Comparison of ENCODE assay signal across 9 cellular contexts in genomic region chr17:45785373-45786193, GRCh38. TPM values are rescaled to one million over a fixed set of nuclear protein-coding genes. Genes with fewer than 3 reads are reported as not detected.
A peak's percentile ranks its signal among the peaks of the same experiment; 100 is the strongest.
DNase-seq lines count a peak whose midpoint lies in the region; ATAC-seq and TF ChIP-seq lines count a peak whose summit lies in the region.
"Had no signal": no experiment of that assay in that cellular context is flagged by ENCODE, and none has a peak within 500 bp of the region (broad histone marks: within the 10 kb centered on the region; RNA-seq: fewer than 3 reads in every experiment).

No MANE protein-coding gene starts in this region.

- no peaks in the 10 kb centered on the region for H3K79me1 ChIP-seq in trophoblast cell (ENCODE audit: low read length)

- no peak overlapping the region for H2AK5ac ChIP-seq in trophoblast cell (ENCODE audit: low read length)

- no peaks in the 10 kb centered on the region for H3K9me3 Mint-ChIP-seq in Calu3 (ENCODE audit: low read depth, unreplicated experiment)
- H3K9me3 Mint-ChIP-seq: activated T-helper 2 cell treated with anti-CD3 and anti-CD28 coated beads, Interferon-gamma antibody, Interleukin-2, Interleukin-4, amounts not matched to agents 10 μg/mL and 5 μg/mL and 100 μg/mL, durations not matched to agents 14 hours and 24 hours and 36 hours had no signal

- no peak overlapping the region for H4K91ac ChIP-seq in trophoblast cell (ENCODE audit: low read depth, low read length)

- H3K27me3 ChIP-seq in RWPE2 (ENCODE audit: insufficient read depth, poor library complexity, severe bottlenecking) (peaks cover 90% of the 10 kb centered on the region), right atrium auricular region (peaks cover 4 to 7% of the 10 kb centered on the region in 2 donors), trophoblast cell (ENCODE audit: insufficient read depth, low read length) (peaks cover 31% of the 10 kb centered on the region)

- peak overlapping the region; percentile 57 for H2AFZ ChIP-seq in trophoblast cell (ENCODE audit: insufficient read depth, low read length, poor library complexity)

- H3K27ac Mint-ChIP-seq in Calu3 (ENCODE audit: unreplicated experiment) = no peak overlapping the region
- H3K27ac Mint-ChIP-seq: activated T-helper 2 cell treated with anti-CD3 and anti-CD28 coated beads, Interferon-gamma antibody, Interleukin-2, Interleukin-4, amounts not matched to agents 10 μg/mL and 5 μg/mL and 100 μg/mL, durations not matched to agents 14 hours and 24 hours and 36 hours had no signal

- intact Hi-C loops in Calu3 (cut with micrococcal nuclease; ENCODE audit: unreplicated experiment) = no loop called here

- no peak overlapping the region for H2BK12ac ChIP-seq in trophoblast cell (ENCODE audit: low read length)

- TF ChIP-seq CTCF in Calu3 (IDR thresholded peaks at IDR 0.05; ENCODE audit: unreplicated experiment) = no peak
- TF ChIP-seq CTCF in RWPE2 (IDR thresholded peaks at IDR 0.05; ENCODE audit: poor library complexity, severe bottlenecking) = no peak
- no peak for TF ChIP-seq CTCF in right atrium auricular region (IDR thresholded peaks at IDR 0.05)

- CTCF ChIA-PET in Calu3 (lab: Charles Lee) = interaction anchor here (1.0 kb wide), 1 partner anchor 48 kb away, joined by 3 read pairs; no protein-coding TSS in a partner anchor

- H3K4me1 ChIP-seq in RWPE2 (ENCODE audit: insufficient read depth, poor library complexity, severe bottlenecking) = no peaks in the 10 kb centered on the region
- H3K4me1 ChIP-seq in right atrium auricular region = peaks cover 0 to 24% of the 10 kb centered on the region in 2 donors
- peaks cover 10 to 20% of the 10 kb centered on the region in 2 experiments for H3K4me1 ChIP-seq in trophoblast cell (ENCODE audit: control insufficient read depth in 1 of 2, insufficient read depth in 2 of 2, low read length in 2 of 2)

- peaks cover 11% of the 10 kb centered on the region for H3K36me3 Mint-ChIP-seq in Calu3 (ENCODE audit: insufficient read depth, unreplicated experiment)

- peak overlapping the region; percentile 81 for H3K4me2 ChIP-seq in trophoblast cell (ENCODE audit: low read length)

- peaks cover 93% of the 10 kb centered on the region for H3K27me3 Mint-ChIP-seq in Calu3 (ENCODE audit: unreplicated experiment)

- no CpG with 5 or more reads among the region's 40 CpGs for WGBS in trophoblast cell (ENCODE audit: extremely low coverage, insufficient coverage, insufficient read length)

- no peak for DNase-seq in Calu3
- DNase-seq in RWPE2 (ENCODE audit: low spot score) = no peak
- DNase-seq in right atrium auricular region (ENCODE audit: low spot score) = no peak
- no peak for DNase-seq in trophoblast cell
- no peak for DNase-seq in NCI-H345 (lab: John Stamatoyannopoulos, UW)
- no peak for DNase-seq in hepatic stellate cell (ENCODE audit: low spot score)

- ATAC-seq in RWPE2 (ENCODE audit: low read depth) (peak; percentile 20; the same call in 1 of the 3 replicates), HG03045 (IDR thresholded peaks at IDR 0.05; ENCODE audit: unreplicated experiment) (no peak), GM18873 (IDR thresholded peaks at IDR 0.05; ENCODE audit: low FRiP score, unreplicated experiment) (no peak)

- no peaks in the 10 kb centered on the region for H3K36me3 ChIP-seq in RWPE2 (ENCODE audit: low read depth)
- H3K36me3 ChIP-seq in right atrium auricular region = no peaks in the 10 kb centered on the region
- no peaks in the 10 kb centered on the region for H3K36me3 ChIP-seq in trophoblast cell (ENCODE audit: control insufficient read depth in 1 of 2, insufficient read depth in 2 of 2, low read length in 2 of 2)

- no peak overlapping the region for H3K9ac ChIP-seq in trophoblast cell (ENCODE audit: low read length)

- no peak overlapping the region for H3K14ac ChIP-seq in trophoblast cell (ENCODE audit: low read length)

- BruUV-seq in Calu3 (replicated peaks; lab: Mats Ljungman, UMichigan) = no TSS peak

- no peak overlapping the region for H2BK5ac ChIP-seq in trophoblast cell (ENCODE audit: low read depth, low read length, poor library complexity)

- no peak overlapping the region for H3K4ac ChIP-seq in trophoblast cell (ENCODE audit: low read depth, low read length)

- no peaks in the 10 kb centered on the region for H3K4me1 Mint-ChIP-seq in Calu3 (ENCODE audit: low read depth, unreplicated experiment)

- H3K27ac ChIP-seq in RWPE2 (ENCODE audit: poor library complexity, severe bottlenecking) (no peak overlapping the region), right atrium auricular region (no peak overlapping the region), trophoblast cell (ENCODE audit: low read depth, low read length) (no peak overlapping the region)

- no peak overlapping the region for H2BK120ac ChIP-seq in trophoblast cell (ENCODE audit: insufficient read depth, low read length, poor library complexity)

- H3K23ac ChIP-seq in trophoblast cell (ENCODE audit: low read length) = no peak overlapping the region

- H3K4me3 ChIP-seq in RWPE2 (ENCODE audit: severe bottlenecking) (peak overlapping the region; percentile 24), right atrium auricular region (peak overlapping the region; percentile 31 to 53), trophoblast cell (ENCODE audit: low read depth, low read length) (no peak overlapping the region)

- no peaks in the 10 kb centered on the region for H3K79me2 ChIP-seq in trophoblast cell (ENCODE audit: control insufficient read depth, insufficient read depth, low read length, poor library complexity)

- H4K8ac ChIP-seq in trophoblast cell (ENCODE audit: low read depth, low read length) = no peak overlapping the region

- no peak overlapping the region for H4K12ac ChIP-seq in trophoblast cell (ENCODE audit: low read depth, low read length)

- H3K18ac ChIP-seq in trophoblast cell (ENCODE audit: low read length) = no peak overlapping the region

- peak overlapping the region; percentile 63 for H3K4me3 Mint-ChIP-seq in Calu3 (ENCODE audit: low read depth, unreplicated experiment)

- H3K9me3 ChIP-seq in RWPE2 (ENCODE audit: severe bottlenecking) = no peaks in the 10 kb centered on the region
- H3K9me3 ChIP-seq in right atrium auricular region = no peaks in the 10 kb centered on the region
- H3K9me3 ChIP-seq in trophoblast cell (ENCODE audit: insufficient read depth, low read depth, low read length) = no peaks in the 10 kb centered on the region

RNA-seq across cellular contexts. Expression of gene CRHR1, which starts 1.5 kb away (rescaled TPM):
- total RNA-seq in Calu3 (2022) = not detected in 2 replicates
- not detected for total RNA-seq in right atrium auricular region
- 0.04 and 0.14 TPM in 2 replicates for polyA plus RNA-seq in trophoblast cell (2013)
- total RNA-seq: activated T-helper 2 cell treated with anti-CD3 and anti-CD28 coated beads, Interferon-gamma antibody, Interleukin-2, Interleukin-4, amounts not matched to agents 10 μg/mL and 5 μg/mL and 100 μg/mL, durations not matched to agents 14 hours and 24 hours and 36 hours had no signal

RNA-seq across cellular contexts. Expression of gene SPPL2C, which starts 59.1 kb away (rescaled TPM):
- not detected in 2 replicates for total RNA-seq in Calu3 (2022)
- total RNA-seq in right atrium auricular region = not detected
- not detected in 2 replicates for polyA plus RNA-seq in trophoblast cell (2013)
- total RNA-seq: activated T-helper 2 cell treated with anti-CD3 and anti-CD28 coated beads, Interferon-gamma antibody, Interleukin-2, Interleukin-4, amounts not matched to agents 10 μg/mL and 5 μg/mL and 100 μg/mL, durations not matched to agents 14 hours and 24 hours and 36 hours had no signal
